In the genomic region with DNA sequence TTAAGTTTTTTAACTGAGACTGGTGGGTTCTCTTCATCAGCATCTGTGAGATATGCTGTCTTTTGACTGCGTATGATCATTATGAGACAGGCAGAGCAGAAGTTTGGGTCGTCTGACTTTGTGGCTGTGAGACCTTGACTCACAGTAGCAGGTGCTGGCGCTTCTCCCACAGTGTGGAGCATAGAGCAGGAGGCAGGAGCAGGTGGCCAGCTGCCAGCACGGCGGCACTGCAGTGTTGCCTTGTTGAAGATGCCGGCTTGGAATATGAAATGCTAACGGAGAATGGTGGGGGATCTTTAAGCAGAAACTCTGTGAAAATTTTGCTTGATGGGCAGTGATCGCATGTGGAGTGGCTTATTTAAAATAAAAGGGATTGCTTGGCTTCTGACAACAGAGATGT, we compare ENCODE assay signal across 1 cellular context.
TF ChIP-seq lines count a peak whose summit lies in the region.

No MANE protein-coding gene starts in this region.

TF ChIP-seq in H1, 55 proteins besides CTCF, POLR2A, EP300 and RAD21:
- TF ChIP-seq CBX5 (IDR thresholded peaks at IDR 0.05; ENCODE audit: low read depth, low read length) (no peak), TEAD4 (IDR thresholded peaks at IDR 0.05; ENCODE audit: low read depth, low read length) (no peak), RFX5 (IDR thresholded peaks at IDR 0.05; ENCODE audit: borderline replicate concordance, low read depth, low read length) (no peak), RXRA (IDR thresholded peaks at IDR 0.05; ENCODE audit: insufficient read depth, low read depth, low read length) (no peak), ASH2L (IDR thresholded peaks at IDR 0.05; ENCODE audit: low read length) (no peak), CREB1 (IDR thresholded peaks at IDR 0.05) (no peak), GTF2F1 (IDR thresholded peaks at IDR 0.05; ENCODE audit: borderline replicate concordance, low read depth, low read length) (no peak), RBBP5 (IDR thresholded peaks at IDR 0.05; ENCODE audit: borderline replicate concordance, low read depth, low read length) (no peak), TAF7 (optimal IDR thresholded peaks at IDR 0.05; ENCODE audit: borderline replicate concordance, low read depth, low read length) (no peak), HDAC2 (IDR thresholded peaks at IDR 0.05; ENCODE audit: borderline replicate concordance in 1 of 2, low read depth in 2 of 2, low read length in 2 of 2) (no peak), JUN (IDR thresholded peaks at IDR 0.05; ENCODE audit: low read depth, low read length) (no peak), ATF3 (IDR thresholded peaks at IDR 0.05; ENCODE audit: insufficient read depth, low read depth, low read length) (no peak), CBX8 (IDR thresholded peaks at IDR 0.05; ENCODE audit: borderline replicate concordance, low read depth, low read length) (no peak), TAF1 (IDR thresholded peaks at IDR 0.05; ENCODE audit: low read depth, low read length) (no peak), NRF1 (IDR thresholded peaks at IDR 0.05; ENCODE audit: low read depth, low read length) (no peak), TCF12 (IDR thresholded peaks at IDR 0.05; ENCODE audit: low read depth, low read length) (no peak), RNF2 (IDR thresholded peaks at IDR 0.05; ENCODE audit: borderline replicate concordance, low read depth, low read length, missing control alignments, poor library complexity, severe bottlenecking) (no peak)
- TF ChIP-seq, protein P1, sequence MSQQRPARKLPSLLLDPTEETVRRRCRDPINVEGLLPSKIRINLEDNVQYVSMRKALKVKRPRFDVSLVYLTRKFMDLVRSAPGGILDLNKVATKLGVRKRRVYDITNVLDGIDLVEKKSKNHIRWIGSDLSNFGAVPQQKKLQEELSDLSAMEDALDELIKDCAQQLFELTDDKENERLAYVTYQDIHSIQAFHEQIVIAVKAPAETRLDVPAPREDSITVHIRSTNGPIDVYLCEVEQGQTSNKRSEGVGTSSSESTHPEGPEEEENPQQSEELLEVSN (IDR thresholded peaks at IDR 0.05) = no peak
- TF ChIP-seq, protein P2, sequence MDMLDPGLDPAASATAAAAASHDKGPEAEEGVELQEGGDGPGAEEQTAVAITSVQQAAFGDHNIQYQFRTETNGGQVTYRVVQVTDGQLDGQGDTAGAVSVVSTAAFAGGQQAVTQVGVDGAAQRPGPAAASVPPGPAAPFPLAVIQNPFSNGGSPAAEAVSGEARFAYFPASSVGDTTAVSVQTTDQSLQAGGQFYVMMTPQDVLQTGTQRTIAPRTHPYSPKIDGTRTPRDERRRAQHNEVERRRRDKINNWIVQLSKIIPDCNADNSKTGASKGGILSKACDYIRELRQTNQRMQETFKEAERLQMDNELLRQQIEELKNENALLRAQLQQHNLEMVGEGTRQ (IDR thresholded peaks at IDR 0.05; ENCODE audit: low read length) = no peak
TF ChIP-seq in H1: peak in this region for 0.
